23 cellular contexts compared by ENCODE assay signal in genomic region chr1:83919872-83920271, GRCh38.
"Had no signal": no experiment of that assay in that cellular context is flagged by ENCODE, and none has a peak within 500 bp of the region (broad histone marks: within the 10 kb centered on the region; RNA-seq: fewer than 3 reads in every experiment).

No MANE protein-coding gene starts in this region.

- FAIRE-seq: endometrium, kidney had no signal

- H3K27me3 ChIP-seq: colonic mucosa, esophagus muscularis mucosa, foreskin keratinocyte, gastroesophageal sphincter, heart left ventricle, hepatocyte, left lung had no signal

- DNase-seq: colonic mucosa; cortex of kidney; effector CD8-positive, alpha-beta T cell; effector memory CD8-positive, alpha-beta T cell; endodermal cell; foreskin keratinocyte; heart left ventricle; hypothalamus; immature natural killer cell; islet precursor cell; kidney; left cardiac atrium; left lung; left ventricle myocardium superior; lower lobe of right lung; mesenchymal stem cell; mucosa of descending colon; naive B cell had no signal

- H3K79me2 ChIP-seq: hepatocyte had no signal

- H3K9me3 ChIP-seq: colonic mucosa, esophagus muscularis mucosa, gastroesophageal sphincter, left lung, lower lobe of right lung, mucosa of descending colon had no signal

- H3K4me2 ChIP-seq: hepatocyte had no signal

- ATAC-seq: effector memory CD8-positive, alpha-beta T cell; foreskin keratinocyte; gastroesophageal sphincter; heart left ventricle; left ventricle myocardium superior; mucosa of descending colon had no signal

- H3K4me3 ChIP-seq: colonic mucosa, esophagus muscularis mucosa, gastroesophageal sphincter, heart left ventricle, hepatocyte, left lung, lower lobe of right lung, mucosa of descending colon had no signal

- H3K36me3 ChIP-seq: colonic mucosa, left lung, lower lobe of right lung had no signal

- H3K27ac ChIP-seq: colonic mucosa, epithelial cell of prostate, esophagus muscularis mucosa, foreskin keratinocyte, gastroesophageal sphincter, heart left ventricle, hepatocyte, left lung, lower lobe of right lung had no signal

- H2AFZ ChIP-seq: hepatocyte had no signal

- H3K4me1 ChIP-seq: colonic mucosa, esophagus muscularis mucosa, foreskin keratinocyte, gastroesophageal sphincter, heart left ventricle, left lung, lower lobe of right lung had no signal
